ENCODE assay signal across 19 cellular contexts in genomic region chr10:49841615-49842180, GRCh38.
DNase-seq lines count a peak whose midpoint lies in the region; ATAC-seq, FAIRE-seq and TF ChIP-seq lines count a peak whose summit lies in the region.
"Had no signal": no experiment of that assay in that cellular context is flagged by ENCODE, and none has a peak within 500 bp of the region (broad histone marks: within the 10 kb centered on the region; RNA-seq: fewer than 3 reads in every experiment).

No MANE protein-coding gene starts in this region.

- peak; percentile 86 for FAIRE-seq in islet of Langerhans (lab: Jason Lieb, UNC)

- peaks cover 12% of the 10 kb centered on the region for H3K4me1 Mint-ChIP-seq in WTC11

- peaks cover 47% of the 10 kb centered on the region for H3K36me3 Mint-ChIP-seq in WTC11

- intact Hi-C loops in psoas muscle (cut with DNase I), result no loop called here

- no peaks in the 10 kb centered on the region for H3K9me3 Mint-ChIP-seq in WTC11
- H3K9me3 Mint-ChIP-seq: CD4-positive, alpha-beta T cell had no signal

- H3K4me3 Mint-ChIP-seq in WTC11, result no peak overlapping the region
- H3K4me3 Mint-ChIP-seq: CD4-positive, alpha-beta T cell had no signal

- peak overlapping the region; percentile 66 for H3K27ac Mint-ChIP-seq in WTC11
- H3K27ac Mint-ChIP-seq: CD4-positive, alpha-beta T cell had no signal

- TF ChIP-seq CTCF in C4-2B (conservative IDR thresholded peaks at IDR 0.05), result peak; percentile 15; the same call in 1 of the 2 replicates
- TF ChIP-seq CTCF in WTC11 (IDR thresholded peaks at IDR 0.05), result no peak
- TF ChIP-seq CTCF in psoas muscle (IDR thresholded peaks at IDR 0.05), result no peak

- H3K27me3 ChIP-seq in psoas muscle (ENCODE audit: insufficient read depth in 3 of 3, low read length in 2 of 3), result no peaks in the 10 kb centered on the region

- peak overlapping the region; percentile 30 for H3K4me3 ChIP-seq in psoas muscle

- H3K36me3 ChIP-seq in psoas muscle (ENCODE audit: insufficient read depth in 1 of 2, low read depth in 1 of 2), result peaks cover 0 to 38% of the 10 kb centered on the region in 2 donors

- peak overlapping the region; percentile 52 for H3K27ac ChIP-seq in C4-2B
- H3K27ac ChIP-seq in psoas muscle, result no peak overlapping the region
- H3K27ac ChIP-seq: HL-60 had no signal

- no peaks in the 10 kb centered on the region for H3K9me3 ChIP-seq in psoas muscle

- 59 to 89% (median 62%) methylated on average over 11 of the region's 11 CpGs for WGBS in psoas muscle, 3 donors

- peaks cover 5% of the 10 kb centered on the region for H3K4me1 ChIP-seq in psoas muscle

- no peak for ATAC-seq in WTC11
- ATAC-seq in psoas muscle, result no peak
- ATAC-seq in HG03432 (IDR thresholded peaks at IDR 0.05; ENCODE audit: unreplicated experiment), result no peak

- DNase-seq in WTC11 (ENCODE audit: low spot score) (no peak), psoas muscle (no peak), NCI-H82 (lab: John Stamatoyannopoulos, UW) (no peak), SKM-1 treated with dmso at 0.1 percent for 144 hours (lab: John Stamatoyannopoulos, UW; ENCODE audit: unreplicated experiment) (no peak), NCI-H1694 treated with DMSO at 0.1 percent for 48 hours (lab: John Stamatoyannopoulos, UW) (no peak)
- DNase-seq: Calu3; CD4-positive, alpha-beta T cell; DMS53; HCEC 1CT; NCI-H2029; NCI-H2171 treated with DMSO at 0.1 percent for 48 hours; NCI-H446 treated with DMSO at 0.1 percent for 48 hours; NCI-H748 treated with DMSO at 0.1 percent for 48 hours; RPMI8226; SIG-M5 had no signal

- CTCF ChIA-PET in WTC11 (lab: Charles Lee), result interaction anchor here (0.5 to 1.5 kb wide), 2 partner anchors 249 to 748 kb away, joined by 4 to 5 read pairs; no protein-coding TSS in a partner anchor

- POLR2A ChIA-PET in WTC11 (lab: Charles Lee), result no interaction called here

- H3K27me3 Mint-ChIP-seq in WTC11 (ENCODE audit: low read depth), result no peaks in the 10 kb centered on the region
- H3K27me3 Mint-ChIP-seq: CD4-positive, alpha-beta T cell had no signal

TF ChIP-seq in WTC11, 78 proteins besides CTCF, POLR2A, EP300 and RAD21:
- TF ChIP-seq, protein P1, sequence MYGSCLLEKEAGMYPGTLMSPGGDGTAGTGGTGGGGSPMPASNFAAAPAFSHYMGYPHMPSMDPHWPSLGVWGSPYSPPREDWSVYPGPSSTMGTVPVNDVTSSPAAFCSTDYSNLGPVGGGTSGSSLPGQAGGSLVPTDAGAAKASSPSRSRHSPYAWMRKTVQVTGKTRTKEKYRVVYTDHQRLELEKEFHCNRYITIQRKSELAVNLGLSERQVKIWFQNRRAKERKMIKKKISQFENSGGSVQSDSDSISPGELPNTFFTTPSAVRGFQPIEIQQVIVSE (CRISPR knock-in tag; IDR thresholded peaks at IDR 0.05; ENCODE audit: borderline replicate concordance), result no peak
- no peak for TF ChIP-seq HMGA2 (CRISPR knock-in tag; IDR thresholded peaks at IDR 0.05)
- TF ChIP-seq TP53 (CRISPR knock-in tag; IDR thresholded peaks at IDR 0.05), result no peak
- no peak for TF ChIP-seq ZNF219 (CRISPR knock-in tag; IDR thresholded peaks at IDR 0.05; ENCODE audit: borderline replicate concordance)
- no peak for TF ChIP-seq ZBTB43 (CRISPR knock-in tag; IDR thresholded peaks at IDR 0.05)
